1 cellular context compared by ENCODE assay signal in genomic region chrX:153944140-153944799, GRCh38.
TF ChIP-seq lines count a peak whose summit lies in the region.

RENBP (minus strand) TSS chrX:153944643; CDS start chrX:153944610, 33 bp downstream.

TF ChIP-seq in K562, 482 proteins besides CTCF, POLR2A, EP300 and RAD21 (continued from another document and continues in another):
- peak in 1 of 2 experiments; percentile 31 for TF ChIP-seq AFF1 (IDR thresholded peaks at IDR 0.05; ENCODE audit: low read depth in 1 of 2, partially characterized antibody in 2 of 2)
- TF ChIP-seq, protein P1, sequence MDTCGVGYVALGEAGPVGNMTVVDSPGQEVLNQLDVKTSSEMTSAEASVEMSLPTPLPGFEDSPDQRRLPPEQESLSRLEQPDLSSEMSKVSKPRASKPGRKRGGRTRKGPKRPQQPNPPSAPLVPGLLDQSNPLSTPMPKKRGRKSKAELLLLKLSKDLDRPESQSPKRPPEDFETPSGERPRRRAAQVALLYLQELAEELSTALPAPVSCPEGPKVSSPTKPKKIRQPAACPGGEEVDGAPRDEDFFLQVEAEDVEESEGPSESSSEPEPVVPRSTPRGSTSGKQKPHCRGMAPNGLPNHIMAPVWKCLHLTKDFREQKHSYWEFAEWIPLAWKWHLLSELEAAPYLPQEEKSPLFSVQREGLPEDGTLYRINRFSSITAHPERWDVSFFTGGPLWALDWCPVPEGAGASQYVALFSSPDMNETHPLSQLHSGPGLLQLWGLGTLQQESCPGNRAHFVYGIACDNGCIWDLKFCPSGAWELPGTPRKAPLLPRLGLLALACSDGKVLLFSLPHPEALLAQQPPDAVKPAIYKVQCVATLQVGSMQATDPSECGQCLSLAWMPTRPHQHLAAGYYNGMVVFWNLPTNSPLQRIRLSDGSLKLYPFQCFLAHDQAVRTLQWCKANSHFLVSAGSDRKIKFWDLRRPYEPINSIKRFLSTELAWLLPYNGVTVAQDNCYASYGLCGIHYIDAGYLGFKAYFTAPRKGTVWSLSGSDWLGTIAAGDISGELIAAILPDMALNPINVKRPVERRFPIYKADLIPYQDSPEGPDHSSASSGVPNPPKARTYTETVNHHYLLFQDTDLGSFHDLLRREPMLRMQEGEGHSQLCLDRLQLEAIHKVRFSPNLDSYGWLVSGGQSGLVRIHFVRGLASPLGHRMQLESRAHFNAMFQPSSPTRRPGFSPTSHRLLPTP (IDR thresholded peaks at IDR 0.05; ENCODE audit: borderline replicate concordance, extremely low read depth, insufficient read length), result no peak
- TF ChIP-seq ATF1 (CRISPR knock-in tag; IDR thresholded peaks at IDR 0.05), result no peak
- TF ChIP-seq ATF1 (tag; IDR thresholded peaks at IDR 0.05), result 0 out of 2 replicates have a peak, but pooled peaks have one; percentile 31
- no peak for TF ChIP-seq LCOR (CRISPR knock-in tag; IDR thresholded peaks at IDR 0.05)
- no peak for TF ChIP-seq ASH1L (IDR thresholded peaks at IDR 0.05; ENCODE audit: borderline replicate concordance, low read depth, partially characterized antibody)
- no peak for TF ChIP-seq REST (CRISPR knock-in tag; IDR thresholded peaks at IDR 0.05; ENCODE audit: low read depth)
- no peak for TF ChIP-seq ZHX1 (conservative IDR thresholded peaks at IDR 0.05; ENCODE audit: low read length)
- no peak for TF ChIP-seq PRDM10 (IDR thresholded peaks at IDR 0.05; ENCODE audit: partially characterized antibody)
- TF ChIP-seq SRSF1 (IDR thresholded peaks at IDR 0.05; ENCODE audit: low read depth, low read length), result no peak
- no peak for TF ChIP-seq ERF (CRISPR knock-in tag; IDR thresholded peaks at IDR 0.05)
- no peak for TF ChIP-seq ZNF217 (CRISPR knock-in tag; IDR thresholded peaks at IDR 0.05)
- no peak for TF ChIP-seq ZNF395 (CRISPR knock-in tag; IDR thresholded peaks at IDR 0.05)
- no peak for TF ChIP-seq CREBBP (IDR thresholded peaks at IDR 0.05; ENCODE audit: low read depth, low read length)
- TF ChIP-seq E2F5 (CRISPR knock-in tag; IDR thresholded peaks at IDR 0.05), result no peak
- TF ChIP-seq MCM3 (IDR thresholded peaks at IDR 0.05), result no peak
- TF ChIP-seq GATAD2A (IDR thresholded peaks at IDR 0.05), result no peak
- TF ChIP-seq ZNF561 (CRISPR knock-in tag; conservative IDR thresholded peaks at IDR 0.05), result no peak
- no peak for TF ChIP-seq RHOXF2B (CRISPR knock-in tag; conservative IDR thresholded peaks at IDR 0.05)
- no peak for TF ChIP-seq BCL6 (CRISPR knock-in tag; IDR thresholded peaks at IDR 0.05)
- no peak for TF ChIP-seq ZFP91 (CRISPR knock-in tag; IDR thresholded peaks at IDR 0.05)
- TF ChIP-seq DACH1 (IDR thresholded peaks at IDR 0.05; ENCODE audit: partially characterized antibody), result peak; percentile 64
- no peak for TF ChIP-seq TARDBP (IDR thresholded peaks at IDR 0.05)
- no peak for TF ChIP-seq ARID2 (IDR thresholded peaks at IDR 0.05)
- TF ChIP-seq, protein P2, sequence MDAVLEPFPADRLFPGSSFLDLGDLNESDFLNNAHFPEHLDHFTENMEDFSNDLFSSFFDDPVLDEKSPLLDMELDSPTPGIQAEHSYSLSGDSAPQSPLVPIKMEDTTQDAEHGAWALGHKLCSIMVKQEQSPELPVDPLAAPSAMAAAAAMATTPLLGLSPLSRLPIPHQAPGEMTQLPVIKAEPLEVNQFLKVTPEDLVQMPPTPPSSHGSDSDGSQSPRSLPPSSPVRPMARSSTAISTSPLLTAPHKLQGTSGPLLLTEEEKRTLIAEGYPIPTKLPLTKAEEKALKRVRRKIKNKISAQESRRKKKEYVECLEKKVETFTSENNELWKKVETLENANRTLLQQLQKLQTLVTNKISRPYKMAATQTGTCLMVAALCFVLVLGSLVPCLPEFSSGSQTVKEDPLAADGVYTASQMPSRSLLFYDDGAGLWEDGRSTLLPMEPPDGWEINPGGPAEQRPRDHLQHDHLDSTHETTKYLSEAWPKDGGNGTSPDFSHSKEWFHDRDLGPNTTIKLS (IDR thresholded peaks at IDR 0.05; ENCODE audit: borderline replicate concordance, low read depth), result no peak
- TF ChIP-seq L3MBTL2 (IDR thresholded peaks at IDR 0.05), result peak; percentile 48; the same call in 1 of the 2 replicates
- TF ChIP-seq FIP1L1 (IDR thresholded peaks at IDR 0.05; ENCODE audit: low read depth, low read length, poor library complexity, severe bottlenecking), result no peak
- TF ChIP-seq PTRF (tag; IDR thresholded peaks at IDR 0.05), result no peak
- TF ChIP-seq HDAC8 (tag; IDR thresholded peaks at IDR 0.05), result no peak
- TF ChIP-seq ZNF398 (CRISPR knock-in tag; IDR thresholded peaks at IDR 0.05), result no peak
